ENCODE assay signal across 14 cellular contexts in the genomic region with DNA sequence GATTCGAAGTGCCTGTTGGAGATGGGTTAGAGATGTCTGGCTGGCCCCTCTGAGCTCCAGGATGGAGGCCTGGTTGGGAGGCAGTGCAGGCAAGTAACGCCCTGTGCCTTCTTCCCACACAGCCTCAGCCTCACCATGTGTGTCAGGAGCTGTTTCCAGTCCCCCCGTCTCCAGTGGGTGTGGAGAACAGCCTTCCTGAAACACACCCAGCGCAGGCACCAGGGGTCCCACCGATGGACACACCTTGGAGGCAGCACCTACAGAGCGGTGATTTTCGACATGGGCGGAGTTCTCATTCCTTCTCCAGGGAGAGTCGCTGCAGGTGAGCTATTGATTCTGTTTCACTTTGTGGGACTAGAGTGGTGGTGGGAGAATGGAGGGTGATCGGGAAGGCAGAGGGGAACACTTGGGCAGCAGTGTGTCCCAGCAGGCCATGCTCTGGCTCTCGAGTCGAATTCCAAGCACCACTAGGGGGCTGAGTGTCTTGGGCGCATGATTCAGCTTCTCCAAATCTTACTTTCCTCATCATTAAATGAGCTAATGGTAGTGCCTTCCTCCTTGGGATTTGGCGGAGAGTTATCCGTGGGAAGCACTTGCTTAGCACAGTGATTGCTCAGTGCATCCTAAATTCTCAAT. TPM values are rescaled to one million over a fixed set of nuclear protein-coding genes. Genes with fewer than 3 reads are reported as not detected.
DNase-seq lines count a peak whose midpoint lies in the region; ATAC-seq, FAIRE-seq and TF ChIP-seq lines count a peak whose summit lies in the region.
"Had no signal": no experiment of that assay in that cellular context is flagged by ENCODE, and none has a peak within 500 bp of the region (broad histone marks: within the 10 kb centered on the region; RNA-seq: fewer than 3 reads in every experiment).

No MANE protein-coding gene starts in this region.

- no peak for ATAC-seq in GM18870 (IDR thresholded peaks at IDR 0.05; ENCODE audit: unreplicated experiment)
- ATAC-seq: gastroesophageal sphincter; stimulated activated effector memory CD8-positive, alpha-beta T cell treated with anti-CD3 and anti-CD28 coated beads, Interleukin-12 subunit alpha, Interleukin-12 subunit beta, amount 100 ng/mL, for 72 hours had no signal

- no peak overlapping the region for H3K9ac ChIP-seq in endothelial cell of umbilical vein (replicated peaks; ENCODE audit: extremely low read depth, insufficient read depth, low read length)

- H3K4me3 ChIP-seq in endothelial cell of umbilical vein (replicated peaks in 1 of 3; ENCODE audit: insufficient read depth in 1 of 3, low read depth in 1 of 3, low read length in 3 of 3), result no peak overlapping the region
- no peak overlapping the region for H3K4me3 ChIP-seq in effector memory CD4-positive, alpha-beta T cell (ENCODE audit: insufficient read depth, low read depth, low read length, poor library complexity, severe bottlenecking)
- H3K4me3 ChIP-seq: adrenal gland, gastroesophageal sphincter, smooth muscle cell had no signal

- POLR2A ChIA-PET in endothelial cell of umbilical vein (lab: Charles Lee), result no interaction called here

- no peak overlapping the region for H2AFZ ChIP-seq in endothelial cell of umbilical vein (ENCODE audit: low read depth, low read length)

- no peak for TF ChIP-seq POLR2A in endothelial cell of umbilical vein (IDR thresholded peaks at IDR 0.05; ENCODE audit: low read depth, low read length)

- no peaks in the 10 kb centered on the region for H3K27me3 ChIP-seq in endothelial cell of umbilical vein (ENCODE audit: control insufficient read depth in 2 of 2, insufficient read depth in 2 of 2, low read length in 2 of 2)
- H3K27me3 ChIP-seq in effector memory CD4-positive, alpha-beta T cell (replicated peaks; ENCODE audit: control insufficient read depth, insufficient read depth, low read length, poor library complexity, severe bottlenecking), result no peaks in the 10 kb centered on the region
- H3K27me3 ChIP-seq: adrenal gland, gastroesophageal sphincter had no signal

- no peak overlapping the region for H3K27ac ChIP-seq in endothelial cell of umbilical vein (ENCODE audit: insufficient read depth, low read depth, low read length)
- no peak overlapping the region for H3K27ac ChIP-seq in effector memory CD4-positive, alpha-beta T cell (ENCODE audit: insufficient read depth, low read length, poor library complexity, severe bottlenecking)
- H3K27ac ChIP-seq: adrenal gland, gastroesophageal sphincter had no signal

- intact Hi-C loops in endothelial cell of umbilical vein (cut with micrococcal nuclease), result no loop called here

- no peaks in the 10 kb centered on the region for H4K20me1 ChIP-seq in endothelial cell of umbilical vein (replicated peaks; ENCODE audit: control insufficient read depth, extremely low read depth, insufficient read depth, low read length)

- BruUV-seq in endothelial cell of umbilical vein (replicated peaks; lab: Mats Ljungman, UMichigan), result no TSS peak

- in situ Hi-C loops in ACHN (cut with HindIII; ENCODE audit: low pct_ligation_motif_present, low pct_unique_long_range_greater_than_20kb, low sequenced_read_pairs), result no loop called here

- CTCF ChIA-PET in endothelial cell of umbilical vein (lab: Charles Lee), result interaction anchor here (0.6 to 1.8 kb wide), 6 partner anchors 11 to 123 kb away, joined by 3 to 28 read pairs (median 4); no protein-coding TSS in a partner anchor

- dilution Hi-C loops in endothelial cell of umbilical vein (cut with MboI; ENCODE audit: extremely low pct_ligation_motif_present, low sequenced_read_pairs), result loop anchor here (25.0 kb wide), 1 partner anchor 120 kb away; no protein-coding TSS in a partner anchor

- H3K4me1 ChIP-seq in endothelial cell of umbilical vein (ENCODE audit: control insufficient read depth, extremely low read depth, insufficient read depth, low read length), result no peaks in the 10 kb centered on the region
- H3K4me1 ChIP-seq in effector memory CD4-positive, alpha-beta T cell (ENCODE audit: control insufficient read depth, insufficient read depth, low read length, poor library complexity, severe bottlenecking), result no peaks in the 10 kb centered on the region
- H3K4me1 ChIP-seq: gastroesophageal sphincter had no signal

- no peaks in the 10 kb centered on the region for H3K9me1 ChIP-seq in endothelial cell of umbilical vein (replicated peaks; ENCODE audit: control insufficient read depth, extremely low read depth, insufficient read depth, low read length)

- DNase-seq in ACHN, result peak; percentile 37
- peak; percentile 20 for DNase-seq in GM03348 (ENCODE audit: low spot score)
- DNase-seq in OCI-M1 (lab: John Stamatoyannopoulos, UW), result peak; percentile 3
- DNase-seq in endothelial cell of umbilical vein (ENCODE audit: low read depth, low spot score), result no peak
- no peak for DNase-seq in effector memory CD4-positive, alpha-beta T cell
- DNase-seq in DMS153 treated with DMSO at 0.1 percent for 48 hours (lab: John Stamatoyannopoulos, UW; ENCODE audit: unreplicated experiment), result no peak
- no peak for DNase-seq in NCI-H446 treated with DMSO at 0.1 percent for 48 hours (lab: John Stamatoyannopoulos, UW)
- DNase-seq: activated CD4-positive, alpha-beta T cell treated with anti-CD3 and anti-CD28 coated beads, Interleukin-2, amount 50 U/mL, for 1 hour; adrenal gland; DMS153 had no signal

- peaks cover 0 to 3% of the 10 kb centered on the region in 2 experiments for H3K36me3 ChIP-seq in endothelial cell of umbilical vein (ENCODE audit: control insufficient read depth in 2 of 2, extremely low read depth in 1 of 2, insufficient read depth in 2 of 2, low read length in 2 of 2)
- peaks cover 25% of the 10 kb centered on the region for H3K36me3 ChIP-seq in effector memory CD4-positive, alpha-beta T cell (ENCODE audit: control insufficient read depth, insufficient read depth, low read length)

- H3K79me2 ChIP-seq in endothelial cell of umbilical vein (ENCODE audit: control insufficient read depth, insufficient read depth, low read length), result no peaks in the 10 kb centered on the region

- peak; percentile 26 to 30 for TF ChIP-seq CTCF in endothelial cell of umbilical vein (IDR thresholded peaks at IDR 0.05; ENCODE audit: extremely low read depth in 1 of 2, insufficient read depth in 1 of 2, low read depth in 1 of 2, low read length in 2 of 2)

- no peak overlapping the region for H3K4me2 ChIP-seq in endothelial cell of umbilical vein (ENCODE audit: insufficient read depth, low read length)
- H3K4me2 ChIP-seq: smooth muscle cell had no signal

- no peak for FAIRE-seq in endothelial cell of umbilical vein (lab: Jason Lieb, UNC)

- no peaks in the 10 kb centered on the region for H3K9me3 ChIP-seq in endothelial cell of umbilical vein (replicated peaks; ENCODE audit: control insufficient read depth, insufficient read depth, low read length)
- no peaks in the 10 kb centered on the region for H3K9me3 ChIP-seq in effector memory CD4-positive, alpha-beta T cell (ENCODE audit: control insufficient read depth, low read length)
- H3K9me3 ChIP-seq: adrenal gland, gastroesophageal sphincter had no signal

TF ChIP-seq in endothelial cell of umbilical vein, 7 proteins besides CTCF, POLR2A, EP300 and RAD21:
- no peak for TF ChIP-seq MYC (IDR thresholded peaks at IDR 0.05; ENCODE audit: low read depth, low read length)
- TF ChIP-seq GATA2 (IDR thresholded peaks at IDR 0.05; ENCODE audit: insufficient read depth, insufficient read length, low read depth, low read length), result no peak
- no peak for TF ChIP-seq POLR2AphosphoS5 (IDR thresholded peaks at IDR 0.05; ENCODE audit: insufficient read depth, low read depth, low read length)
- no peak for TF ChIP-seq FOS (IDR thresholded peaks at IDR 0.05; ENCODE audit: borderline replicate concordance, insufficient read depth, low read length)
- TF ChIP-seq, protein P1, sequence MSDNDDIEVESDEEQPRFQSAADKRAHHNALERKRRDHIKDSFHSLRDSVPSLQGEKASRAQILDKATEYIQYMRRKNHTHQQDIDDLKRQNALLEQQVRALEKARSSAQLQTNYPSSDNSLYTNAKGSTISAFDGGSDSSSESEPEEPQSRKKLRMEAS (IDR thresholded peaks at IDR 0.05; ENCODE audit: insufficient read depth, insufficient read length), result no peak
- TF ChIP-seq JUN (IDR thresholded peaks at IDR 0.05; ENCODE audit: borderline replicate concordance, insufficient read depth, insufficient read length, low read depth), result no peak
- no peak for TF ChIP-seq EZH2 (IDR thresholded peaks at IDR 0.05; ENCODE audit: borderline replicate concordance, low read depth, low read length, severe bottlenecking)

RNA-seq across cellular contexts. Expression of a gene that starts 6.8 kb away (rescaled TPM):
- total RNA-seq in endothelial cell of umbilical vein, result 14.9 and 16.3 TPM in 2 replicates
- polyA plus RNA-seq in endothelial cell of umbilical vein, result 11.6 and 15.2 TPM in 2 replicates
- 4.8 and 6.5 TPM in 2 replicates for polyA plus RNA-seq in endothelial cell of umbilical vein (2011; cell fraction: cytosol; rRNA removed)
- polyA plus RNA-seq in endothelial cell of umbilical vein (2011; cell fraction: nucleus; rRNA removed), result 60.9 and 74.4 TPM in 2 replicates
- 7.3 and 12.6 TPM in 2 replicates for polyA plus RNA-seq in endothelial cell of umbilical vein (2012)
- polyA minus RNA-seq in endothelial cell of umbilical vein, result 23.8 and 29.2 TPM in 2 replicates
- polyA minus RNA-seq in endothelial cell of umbilical vein (2011; cell fraction: cytosol; rRNA and poly(A)+ RNA removed), result 8.6 TPM
- 29.9 and 41.0 TPM in 2 replicates for polyA minus RNA-seq in endothelial cell of umbilical vein (2011; cell fraction: nucleus; rRNA and poly(A)+ RNA removed)

RNA-seq across cellular contexts. Expression of a gene that starts 6.9 kb away (rescaled TPM):
- total RNA-seq in endothelial cell of umbilical vein, result 16.5 and 18.6 TPM in 2 replicates
- polyA plus RNA-seq in endothelial cell of umbilical vein, result 11.4 and 14.4 TPM in 2 replicates
- polyA plus RNA-seq in endothelial cell of umbilical vein (2011; cell fraction: cytosol; rRNA removed), result 13.6 and 15.6 TPM in 2 replicates
- polyA plus RNA-seq in endothelial cell of umbilical vein (2011; cell fraction: nucleus; rRNA removed), result 12.0 and 14.1 TPM in 2 replicates
- 15.2 and 20.0 TPM in 2 replicates for polyA plus RNA-seq in endothelial cell of umbilical vein (2012)
- polyA minus RNA-seq in endothelial cell of umbilical vein, result 31.7 and 32.7 TPM in 2 replicates
- polyA minus RNA-seq in endothelial cell of umbilical vein (2011; cell fraction: cytosol; rRNA and poly(A)+ RNA removed), result 13.9 TPM
- polyA minus RNA-seq in endothelial cell of umbilical vein (2011; cell fraction: nucleus; rRNA and poly(A)+ RNA removed), result 8.8 and 9.9 TPM in 2 replicates

Comparison
In these comparisons a context has a peak if more than half of its experiments do, and no peak if none do; other contexts are left out.
1. DNase-seq: peak in ACHN (single experiment), GM03348 (single experiment) and OCI-M1 (single experiment); none in endothelial cell of umbilical vein (single experiment), effector memory CD4-positive, alpha-beta T cell (0 of 3), DMS153 treated with DMSO at 0.1 percent for 48 hours (single experiment) and NCI-H446 treated with DMSO at 0.1 percent for 48 hours (single experiment).